ENCODE assay signal across 12 cellular contexts in genomic region chr2:105143094-105143466, GRCh38.
DNase-seq lines count a peak whose midpoint lies in the region; ATAC-seq, FAIRE-seq and TF ChIP-seq lines count a peak whose summit lies in the region.
"Had no signal": no experiment of that assay in that cellular context is flagged by ENCODE, and none has a peak within 500 bp of the region (broad histone marks: within the 10 kb centered on the region; RNA-seq: fewer than 3 reads in every experiment).

No MANE protein-coding gene starts in this region.

- no peak for DNase-seq in A549 (ENCODE audit: low read depth in 1 of 2, low spot score in 1 of 2)
- no peak for DNase-seq in H9
- no peak for DNase-seq in astrocyte of the cerebellum (ENCODE audit: low read depth)
- DNase-seq in naive thymus-derived CD8-positive, alpha-beta T cell, result no peak
- no peak for DNase-seq in NCI-H748 (lab: John Stamatoyannopoulos, UW; ENCODE audit: unreplicated experiment)
- DNase-seq in stimulated activated CD4-positive, alpha-beta T cell treated with anti-CD3 and anti-CD28 coated beads, Interleukin-12 subunit alpha, Interleukin-12 subunit beta, amount 100 ng/mL, for 4 hours, result no peak
- DNase-seq: adrenal gland, NCI-H1436 treated with DMSO at 0.1 percent for 48 hours had no signal

- H4K91ac ChIP-seq in H9 (ENCODE audit: insufficient read length, low read depth, low read length), result no peak overlapping the region

- CTCF ChIA-PET in A549 (lab: Yijun Ruan, JAX), result interaction anchor here (1.5 kb wide), 1 partner anchor 28 kb away, joined by 4 read pairs; no protein-coding TSS in a partner anchor

- POLR2A ChIA-PET in A549 (lab: Yijun Ruan, JAX), result no interaction called here
- POLR2A ChIA-PET in naive thymus-derived CD8-positive, alpha-beta T cell (lab: Charles Lee), result interaction anchor here (0.6 kb wide), 1 partner anchor 188 kb away, joined by 5 read pairs; no protein-coding TSS in a partner anchor

- no peak overlapping the region for H2AFZ ChIP-seq in H9 (ENCODE audit: low read length)

- H3K4me2 ChIP-seq in A549 (peak overlapping the region; percentile 93), H9 (ENCODE audit: insufficient read depth, insufficient read length, low read length) (peak overlapping the region; percentile 55)

- no peak overlapping the region for H3T11ph ChIP-seq in H9 (ENCODE audit: low read length)

- no peak for TF ChIP-seq POLR2A in A549 (IDR thresholded peaks at IDR 0.05; ENCODE audit: low read length)

- FAIRE-seq in A549 (lab: Jason Lieb, UNC), result no peak

- H2AK5ac ChIP-seq in H9 (ENCODE audit: insufficient read length, low read length), result no peak overlapping the region

- H3K23ac ChIP-seq in H9 (ENCODE audit: insufficient read length, low read depth, low read length), result no peak overlapping the region

- H4K5ac ChIP-seq in H9 (ENCODE audit: insufficient read length, low read depth, low read length), result no peak overlapping the region

- H3K18ac ChIP-seq in H9 (ENCODE audit: insufficient read length, low read depth, low read length), result no peak overlapping the region

- no peaks in the 10 kb centered on the region for H3K79me2 ChIP-seq in H9 (ENCODE audit: insufficient read depth, low read length)

- H3K4ac ChIP-seq in H9 (ENCODE audit: low read depth, low read length), result no peak overlapping the region

- WGBS in A549 (ENCODE audit: missing lambda C conversion rate), result 61% methylated on average over 6 of the region's 6 CpGs
- WGBS in H9 (ENCODE audit: extremely low coverage, insufficient read length, low lambda C conversion rate), result 100% methylated on average over 1 of the region's 6 CpGs

- H3K27me3 Mint-ChIP-seq in H9 (ENCODE audit: low read depth), result peaks cover 29% of the 10 kb centered on the region
- H3K27me3 Mint-ChIP-seq in naive thymus-derived CD8-positive, alpha-beta T cell, result peaks cover 27 to 64% (median 51%) of the 10 kb centered on the region in 5 donors

- H3K9me3 Mint-ChIP-seq in H9, result no peaks in the 10 kb centered on the region; a peak in 1 of 5 replicates
- H3K9me3 Mint-ChIP-seq in naive thymus-derived CD8-positive, alpha-beta T cell, result peaks cover 0 to 3% (median 0%) of the 10 kb centered on the region in 9 donors

- H3K9ac ChIP-seq in H9 (ENCODE audit: extremely low read depth, insufficient read length, low read length), result peak overlapping the region; percentile 38

- ATAC-seq in A549, result no peak
- ATAC-seq in naive thymus-derived CD8-positive, alpha-beta T cell, result no peak
- no peak for ATAC-seq in HG03571 (IDR thresholded peaks at IDR 0.05; ENCODE audit: unreplicated experiment)
- no peak for ATAC-seq in HG03196 (IDR thresholded peaks at IDR 0.05; ENCODE audit: unreplicated experiment)

- H3K36me3 Mint-ChIP-seq in H9 (ENCODE audit: insufficient read depth in 1 of 3, low read depth in 3 of 3), result peaks cover 0 to 7% (median 0%) of the 10 kb centered on the region in 3 experiments; a peak in 1 of 7 replicates
- H3K36me3 Mint-ChIP-seq in naive thymus-derived CD8-positive, alpha-beta T cell, result no peaks in the 10 kb centered on the region

- no peak overlapping the region for H2BK120ac ChIP-seq in H9 (ENCODE audit: low read depth, low read length, poor library complexity, severe bottlenecking)

- no peaks in the 10 kb centered on the region for H4K20me1 ChIP-seq in H9 (ENCODE audit: control insufficient read depth, insufficient read depth, insufficient read length)

- no peak overlapping the region for H3K14ac ChIP-seq in H9 (ENCODE audit: insufficient read depth, low read length)

- H3K56ac ChIP-seq in H9 (ENCODE audit: insufficient read length, low read depth, low read length), result no peak overlapping the region

- no peaks in the 10 kb centered on the region for H3K4me1 ChIP-seq in A549
- H3K4me1 ChIP-seq in H9 (ENCODE audit: insufficient read depth, low read length), result no peaks in the 10 kb centered on the region
- H3K4me1 ChIP-seq: adrenal gland had no signal

- H3K4me1 Mint-ChIP-seq in H9, result peaks cover 17 to 22% of the 10 kb centered on the region in 2 experiments
- peaks cover 4 to 15% (median 11%) of the 10 kb centered on the region in 4 donors for H3K4me1 Mint-ChIP-seq in naive thymus-derived CD8-positive, alpha-beta T cell

- H2BK12ac ChIP-seq in H9 (ENCODE audit: insufficient read length, low read depth, low read length), result no peak overlapping the region

- TF ChIP-seq EP300 in A549 (IDR thresholded peaks at IDR 0.05), result no peak

- H2BK15ac ChIP-seq in H9 (ENCODE audit: low read depth, low read length), result no peak overlapping the region

- peaks cover 5% of the 10 kb centered on the region for H3K23me2 ChIP-seq in H9 (ENCODE audit: insufficient read length, low read depth, low read length, poor library complexity, severe bottlenecking)

- H3K79me1 ChIP-seq in H9 (ENCODE audit: insufficient read depth, low read depth, low read length, poor library complexity, severe bottlenecking), result no peaks in the 10 kb centered on the region

- no peak for TF ChIP-seq RAD21 in A549 (conservative IDR thresholded peaks at IDR 0.05 in 1 of 2, IDR thresholded peaks at IDR 0.05 in 1 of 2)

- in situ Hi-C loops in astrocyte of the cerebellum (cut with HindIII; ENCODE audit: low sequenced_read_pairs), result no loop called here

- H3K9me3 ChIP-seq in A549 (no peaks in the 10 kb centered on the region), H9 (ENCODE audit: control insufficient read depth, low read depth, low read length) (no peaks in the 10 kb centered on the region)
- H3K9me3 ChIP-seq: adrenal gland, ovary had no signal

- H3K4me3 ChIP-seq in A549 (no peak overlapping the region; the same call in 2 of the 3 replicates), astrocyte of the cerebellum (ENCODE audit: low read depth, low read length) (peak overlapping the region; percentile 49)

- H3K27ac Mint-ChIP-seq in H9, result no peak overlapping the region
- H3K27ac Mint-ChIP-seq in naive thymus-derived CD8-positive, alpha-beta T cell, result no peak overlapping the region

- H3K27me3 ChIP-seq in H9 (ENCODE audit: insufficient read depth, low read length), result no peaks in the 10 kb centered on the region
- H3K27me3 ChIP-seq: ovary had no signal

- peak overlapping the region; percentile 87 to 90 for H3K4me3 Mint-ChIP-seq in H9
- peak overlapping the region; percentile 49 to 81 (median 72) for H3K4me3 Mint-ChIP-seq in naive thymus-derived CD8-positive, alpha-beta T cell

- H2BK20ac ChIP-seq in H9 (ENCODE audit: low read depth, low read length, poor library complexity, severe bottlenecking), result no peak overlapping the region

- no peak for TF ChIP-seq CTCF in A549 (IDR thresholded peaks at IDR 0.05)
- TF ChIP-seq CTCF in H9 (conservative IDR thresholded peaks at IDR 0.05), result no peak
- no peak for TF ChIP-seq CTCF in astrocyte of the cerebellum (IDR thresholded peaks at IDR 0.05; ENCODE audit: low read depth, low read length, missing control alignments)

- no peak overlapping the region for H2BK5ac ChIP-seq in H9 (ENCODE audit: insufficient read length, low read length)

- H3K27ac ChIP-seq in A549 (no peak overlapping the region), H9 (ENCODE audit: insufficient read length, low read depth, low read length) (no peak overlapping the region)
- H3K27ac ChIP-seq: adrenal gland, epithelial cell of prostate, ovary had no signal

- no peak overlapping the region for H4K8ac ChIP-seq in H9 (replicated peaks; ENCODE audit: insufficient read length, low read depth, low read length)

TF ChIP-seq in A549, 52 proteins besides CTCF, POLR2A, EP300 and RAD21:
- TF ChIP-seq HEYL (CRISPR knock-in tag; IDR thresholded peaks at IDR 0.05), result no peak
- no peak for TF ChIP-seq MYC (IDR thresholded peaks at IDR 0.05; ENCODE audit: borderline replicate concordance, low read length)
- TF ChIP-seq CEBPB (IDR thresholded peaks at IDR 0.05), result 0 out of 4 replicates have a peak, but pooled peaks of 1 of the 2 experiments have one; percentile 3
- TF ChIP-seq POLR2AphosphoS2 (conservative IDR thresholded peaks at IDR 0.05; ENCODE audit: low read length), result no peak
- no peak for TF ChIP-seq HOXB5 (CRISPR knock-in tag; IDR thresholded peaks at IDR 0.05)
- no peak for TF ChIP-seq FOSL2 (IDR thresholded peaks at IDR 0.05)
- no peak for TF ChIP-seq FOSL2 (CRISPR knock-in tag; IDR thresholded peaks at IDR 0.05)
